ENCODE assay signal across 3 cellular contexts in the genomic region with DNA sequence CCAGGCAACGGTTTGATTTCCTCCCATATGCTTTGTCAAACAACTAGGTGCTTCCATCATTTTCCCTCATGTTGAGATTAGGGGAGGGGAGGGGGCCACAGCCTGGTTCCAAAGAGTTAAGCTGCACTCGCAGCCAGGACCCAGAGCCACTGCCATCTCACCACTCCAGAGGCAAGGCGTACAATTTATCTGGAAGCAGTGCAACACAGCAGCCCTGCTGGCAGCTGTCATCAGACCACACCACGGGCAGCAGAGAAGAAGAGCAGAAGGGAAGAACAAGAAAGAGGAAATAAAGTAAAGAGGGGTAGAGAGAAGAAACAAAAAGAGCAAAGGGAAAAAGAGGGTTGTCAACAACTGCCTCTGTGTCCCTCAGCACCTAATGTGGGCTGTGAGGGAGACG.
TF ChIP-seq lines count a peak whose summit lies in the region.

No MANE protein-coding gene starts in this region.

TF ChIP-seq in SK-N-SH, 30 proteins besides CTCF, POLR2A, EP300 and RAD21:
- TF ChIP-seq MXI1 (IDR thresholded peaks at IDR 0.05; ENCODE audit: low read depth, low read length), result 0 out of 2 replicates have a peak, but pooled peaks have one; percentile 17
- no peak for TF ChIP-seq CHD2 (IDR thresholded peaks at IDR 0.05; ENCODE audit: low read length, partially characterized antibody)

TF ChIP-seq in SK-N-SH treated with all-trans-retinoic acid at 6 μM for 48 hours, 23 proteins besides CTCF, POLR2A, EP300 and RAD21:
- TF ChIP-seq, protein P1, sequence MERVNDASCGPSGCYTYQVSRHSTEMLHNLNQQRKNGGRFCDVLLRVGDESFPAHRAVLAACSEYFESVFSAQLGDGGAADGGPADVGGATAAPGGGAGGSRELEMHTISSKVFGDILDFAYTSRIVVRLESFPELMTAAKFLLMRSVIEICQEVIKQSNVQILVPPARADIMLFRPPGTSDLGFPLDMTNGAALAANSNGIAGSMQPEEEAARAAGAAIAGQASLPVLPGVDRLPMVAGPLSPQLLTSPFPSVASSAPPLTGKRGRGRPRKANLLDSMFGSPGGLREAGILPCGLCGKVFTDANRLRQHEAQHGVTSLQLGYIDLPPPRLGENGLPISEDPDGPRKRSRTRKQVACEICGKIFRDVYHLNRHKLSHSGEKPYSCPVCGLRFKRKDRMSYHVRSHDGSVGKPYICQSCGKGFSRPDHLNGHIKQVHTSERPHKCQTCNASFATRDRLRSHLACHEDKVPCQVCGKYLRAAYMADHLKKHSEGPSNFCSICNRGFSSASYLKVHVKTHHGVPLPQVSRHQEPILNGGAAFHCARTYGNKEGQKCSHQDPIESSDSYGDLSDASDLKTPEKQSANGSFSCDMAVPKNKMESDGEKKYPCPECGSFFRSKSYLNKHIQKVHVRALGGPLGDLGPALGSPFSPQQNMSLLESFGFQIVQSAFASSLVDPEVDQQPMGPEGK (CRISPR knock-in tag; IDR thresholded peaks at IDR 0.05; ENCODE audit: borderline replicate concordance), result no peak
- TF ChIP-seq SNAI2 (CRISPR knock-in tag; IDR thresholded peaks at IDR 0.05) (no peak), TCF4 (CRISPR knock-in tag; IDR thresholded peaks at IDR 0.05; ENCODE audit: borderline replicate concordance) (no peak), OSR1 (CRISPR knock-in tag; IDR thresholded peaks at IDR 0.05) (no peak), ZC3H10 (CRISPR knock-in tag; IDR thresholded peaks at IDR 0.05) (no peak), ARNTL (CRISPR knock-in tag; IDR thresholded peaks at IDR 0.05; ENCODE audit: borderline replicate concordance, low read depth) (no peak), CSDC2 (CRISPR knock-in tag; IDR thresholded peaks at IDR 0.05) (no peak), PPARA (CRISPR knock-in tag; IDR thresholded peaks at IDR 0.05; ENCODE audit: borderline replicate concordance) (no peak), BACH2 (CRISPR knock-in tag; IDR thresholded peaks at IDR 0.05; ENCODE audit: borderline replicate concordance) (no peak), TOX (CRISPR knock-in tag; IDR thresholded peaks at IDR 0.05; ENCODE audit: borderline replicate concordance) (no peak), ZNF565 (CRISPR knock-in tag; conservative IDR thresholded peaks at IDR 0.05; ENCODE audit: low read depth) (no peak), ZNF70 (CRISPR knock-in tag; IDR thresholded peaks at IDR 0.05) (no peak), ZNF8 (CRISPR knock-in tag; IDR thresholded peaks at IDR 0.05) (no peak), ZFP30 (CRISPR knock-in tag; IDR thresholded peaks at IDR 0.05) (no peak)
- TF ChIP-seq, protein P2, sequence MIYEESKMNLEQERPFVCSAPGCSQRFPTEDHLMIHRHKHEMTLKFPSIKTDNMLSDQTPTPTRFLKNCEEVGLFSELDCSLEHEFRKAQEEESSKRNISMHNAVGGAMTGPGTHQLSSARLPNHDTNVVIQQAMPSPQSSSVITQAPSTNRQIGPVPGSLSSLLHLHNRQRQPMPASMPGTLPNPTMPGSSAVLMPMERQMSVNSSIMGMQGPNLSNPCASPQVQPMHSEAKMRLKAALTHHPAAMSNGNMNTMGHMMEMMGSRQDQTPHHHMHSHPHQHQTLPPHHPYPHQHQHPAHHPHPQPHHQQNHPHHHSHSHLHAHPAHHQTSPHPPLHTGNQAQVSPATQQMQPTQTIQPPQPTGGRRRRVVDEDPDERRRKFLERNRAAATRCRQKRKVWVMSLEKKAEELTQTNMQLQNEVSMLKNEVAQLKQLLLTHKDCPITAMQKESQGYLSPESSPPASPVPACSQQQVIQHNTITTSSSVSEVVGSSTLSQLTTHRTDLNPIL (CRISPR knock-in tag; IDR thresholded peaks at IDR 0.05; ENCODE audit: low read depth), result no peak
- TF ChIP-seq, protein P3, sequence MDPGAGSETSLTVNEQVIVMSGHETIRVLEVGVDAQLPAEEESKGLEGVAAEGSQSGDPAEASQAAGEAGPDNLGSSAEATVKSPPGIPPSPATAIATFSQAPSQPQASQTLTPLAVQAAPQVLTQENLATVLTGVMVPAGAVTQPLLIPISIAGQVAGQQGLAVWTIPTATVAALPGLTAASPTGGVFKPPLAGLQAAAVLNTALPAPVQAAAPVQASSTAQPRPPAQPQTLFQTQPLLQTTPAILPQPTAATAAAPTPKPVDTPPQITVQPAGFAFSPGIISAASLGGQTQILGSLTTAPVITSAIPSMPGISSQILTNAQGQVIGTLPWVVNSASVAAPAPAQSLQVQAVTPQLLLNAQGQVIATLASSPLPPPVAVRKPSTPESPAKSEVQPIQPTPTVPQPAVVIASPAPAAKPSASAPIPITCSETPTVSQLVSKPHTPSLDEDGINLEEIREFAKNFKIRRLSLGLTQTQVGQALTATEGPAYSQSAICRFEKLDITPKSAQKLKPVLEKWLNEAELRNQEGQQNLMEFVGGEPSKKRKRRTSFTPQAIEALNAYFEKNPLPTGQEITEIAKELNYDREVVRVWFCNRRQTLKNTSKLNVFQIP (CRISPR knock-in tag; IDR thresholded peaks at IDR 0.05; ENCODE audit: borderline replicate concordance, low read depth), result no peak

TF ChIP-seq in H1, 55 proteins besides CTCF, POLR2A, EP300 and RAD21:
- no peak for TF ChIP-seq SIN3A (conservative IDR thresholded peaks at IDR 0.05 in 1 of 2, IDR thresholded peaks at IDR 0.05 in 1 of 2; ENCODE audit: low read depth in 1 of 2, low read length in 2 of 2)
- TF ChIP-seq TBP (IDR thresholded peaks at IDR 0.05; ENCODE audit: low read depth, low read length), result no peak
- TF ChIP-seq POU5F1 (IDR thresholded peaks at IDR 0.05; ENCODE audit: low read depth, low read length), result no peak
- TF ChIP-seq, protein P4, sequence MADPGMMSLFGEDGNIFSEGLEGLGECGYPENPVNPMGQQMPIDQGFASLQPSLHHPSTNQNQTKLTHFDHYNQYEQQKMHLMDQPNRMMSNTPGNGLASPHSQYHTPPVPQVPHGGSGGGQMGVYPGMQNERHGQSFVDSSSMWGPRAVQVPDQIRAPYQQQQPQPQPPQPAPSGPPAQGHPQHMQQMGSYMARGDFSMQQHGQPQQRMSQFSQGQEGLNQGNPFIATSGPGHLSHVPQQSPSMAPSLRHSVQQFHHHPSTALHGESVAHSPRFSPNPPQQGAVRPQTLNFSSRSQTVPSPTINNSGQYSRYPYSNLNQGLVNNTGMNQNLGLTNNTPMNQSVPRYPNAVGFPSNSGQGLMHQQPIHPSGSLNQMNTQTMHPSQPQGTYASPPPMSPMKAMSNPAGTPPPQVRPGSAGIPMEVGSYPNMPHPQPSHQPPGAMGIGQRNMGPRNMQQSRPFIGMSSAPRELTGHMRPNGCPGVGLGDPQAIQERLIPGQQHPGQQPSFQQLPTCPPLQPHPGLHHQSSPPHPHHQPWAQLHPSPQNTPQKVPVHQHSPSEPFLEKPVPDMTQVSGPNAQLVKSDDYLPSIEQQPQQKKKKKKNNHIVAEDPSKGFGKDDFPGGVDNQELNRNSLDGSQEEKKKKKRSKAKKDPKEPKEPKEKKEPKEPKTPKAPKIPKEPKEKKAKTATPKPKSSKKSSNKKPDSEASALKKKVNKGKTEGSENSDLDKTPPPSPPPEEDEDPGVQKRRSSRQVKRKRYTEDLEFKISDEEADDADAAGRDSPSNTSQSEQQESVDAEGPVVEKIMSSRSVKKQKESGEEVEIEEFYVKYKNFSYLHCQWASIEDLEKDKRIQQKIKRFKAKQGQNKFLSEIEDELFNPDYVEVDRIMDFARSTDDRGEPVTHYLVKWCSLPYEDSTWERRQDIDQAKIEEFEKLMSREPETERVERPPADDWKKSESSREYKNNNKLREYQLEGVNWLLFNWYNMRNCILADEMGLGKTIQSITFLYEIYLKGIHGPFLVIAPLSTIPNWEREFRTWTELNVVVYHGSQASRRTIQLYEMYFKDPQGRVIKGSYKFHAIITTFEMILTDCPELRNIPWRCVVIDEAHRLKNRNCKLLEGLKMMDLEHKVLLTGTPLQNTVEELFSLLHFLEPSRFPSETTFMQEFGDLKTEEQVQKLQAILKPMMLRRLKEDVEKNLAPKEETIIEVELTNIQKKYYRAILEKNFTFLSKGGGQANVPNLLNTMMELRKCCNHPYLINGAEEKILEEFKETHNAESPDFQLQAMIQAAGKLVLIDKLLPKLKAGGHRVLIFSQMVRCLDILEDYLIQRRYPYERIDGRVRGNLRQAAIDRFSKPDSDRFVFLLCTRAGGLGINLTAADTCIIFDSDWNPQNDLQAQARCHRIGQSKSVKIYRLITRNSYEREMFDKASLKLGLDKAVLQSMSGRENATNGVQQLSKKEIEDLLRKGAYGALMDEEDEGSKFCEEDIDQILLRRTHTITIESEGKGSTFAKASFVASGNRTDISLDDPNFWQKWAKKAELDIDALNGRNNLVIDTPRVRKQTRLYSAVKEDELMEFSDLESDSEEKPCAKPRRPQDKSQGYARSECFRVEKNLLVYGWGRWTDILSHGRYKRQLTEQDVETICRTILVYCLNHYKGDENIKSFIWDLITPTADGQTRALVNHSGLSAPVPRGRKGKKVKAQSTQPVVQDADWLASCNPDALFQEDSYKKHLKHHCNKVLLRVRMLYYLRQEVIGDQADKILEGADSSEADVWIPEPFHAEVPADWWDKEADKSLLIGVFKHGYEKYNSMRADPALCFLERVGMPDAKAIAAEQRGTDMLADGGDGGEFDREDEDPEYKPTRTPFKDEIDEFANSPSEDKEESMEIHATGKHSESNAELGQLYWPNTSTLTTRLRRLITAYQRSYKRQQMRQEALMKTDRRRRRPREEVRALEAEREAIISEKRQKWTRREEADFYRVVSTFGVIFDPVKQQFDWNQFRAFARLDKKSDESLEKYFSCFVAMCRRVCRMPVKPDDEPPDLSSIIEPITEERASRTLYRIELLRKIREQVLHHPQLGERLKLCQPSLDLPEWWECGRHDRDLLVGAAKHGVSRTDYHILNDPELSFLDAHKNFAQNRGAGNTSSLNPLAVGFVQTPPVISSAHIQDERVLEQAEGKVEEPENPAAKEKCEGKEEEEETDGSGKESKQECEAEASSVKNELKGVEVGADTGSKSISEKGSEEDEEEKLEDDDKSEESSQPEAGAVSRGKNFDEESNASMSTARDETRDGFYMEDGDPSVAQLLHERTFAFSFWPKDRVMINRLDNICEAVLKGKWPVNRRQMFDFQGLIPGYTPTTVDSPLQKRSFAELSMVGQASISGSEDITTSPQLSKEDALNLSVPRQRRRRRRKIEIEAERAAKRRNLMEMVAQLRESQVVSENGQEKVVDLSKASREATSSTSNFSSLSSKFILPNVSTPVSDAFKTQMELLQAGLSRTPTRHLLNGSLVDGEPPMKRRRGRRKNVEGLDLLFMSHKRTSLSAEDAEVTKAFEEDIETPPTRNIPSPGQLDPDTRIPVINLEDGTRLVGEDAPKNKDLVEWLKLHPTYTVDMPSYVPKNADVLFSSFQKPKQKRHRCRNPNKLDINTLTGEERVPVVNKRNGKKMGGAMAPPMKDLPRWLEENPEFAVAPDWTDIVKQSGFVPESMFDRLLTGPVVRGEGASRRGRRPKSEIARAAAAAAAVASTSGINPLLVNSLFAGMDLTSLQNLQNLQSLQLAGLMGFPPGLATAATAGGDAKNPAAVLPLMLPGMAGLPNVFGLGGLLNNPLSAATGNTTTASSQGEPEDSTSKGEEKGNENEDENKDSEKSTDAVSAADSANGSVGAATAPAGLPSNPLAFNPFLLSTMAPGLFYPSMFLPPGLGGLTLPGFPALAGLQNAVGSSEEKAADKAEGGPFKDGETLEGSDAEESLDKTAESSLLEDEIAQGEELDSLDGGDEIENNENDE (IDR thresholded peaks at IDR 0.05; ENCODE audit: insufficient replicate concordance, low read length), result no peak
- TF ChIP-seq TEAD4 (IDR thresholded peaks at IDR 0.05; ENCODE audit: low read depth, low read length), result no peak
- TF ChIP-seq SAP30 (IDR thresholded peaks at IDR 0.05; ENCODE audit: insufficient read depth, insufficient replicate concordance, low read length), result no peak
- TF ChIP-seq KDM4A (IDR thresholded peaks at IDR 0.05; ENCODE audit: low read depth, low read length, severe bottlenecking), result no peak
TF ChIP-seq in H1: peak in this region for 0.
